Comparison of ENCODE assay signal across 1 cellular context in genomic region chr12:49034287-49034622, GRCh38.
TF ChIP-seq lines count a peak whose summit lies in the region.

No MANE protein-coding gene starts in this region.

TF ChIP-seq in GM12878, 131 proteins besides CTCF, POLR2A, EP300 and RAD21:
- TF ChIP-seq NBN (IDR thresholded peaks at IDR 0.05), result no peak
- TF ChIP-seq USF1 (IDR thresholded peaks at IDR 0.05; ENCODE audit: borderline replicate concordance, extremely low read length, insufficient read depth, low read depth, low read length), result no peak
- no peak for TF ChIP-seq ZNF24 (IDR thresholded peaks at IDR 0.05)
- TF ChIP-seq, protein P1, sequence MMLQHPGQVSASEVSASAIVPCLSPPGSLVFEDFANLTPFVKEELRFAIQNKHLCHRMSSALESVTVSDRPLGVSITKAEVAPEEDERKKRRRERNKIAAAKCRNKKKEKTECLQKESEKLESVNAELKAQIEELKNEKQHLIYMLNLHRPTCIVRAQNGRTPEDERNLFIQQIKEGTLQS (IDR thresholded peaks at IDR 0.05; ENCODE audit: borderline replicate concordance, extremely low read depth, low read depth, low read length), result no peak
- TF ChIP-seq SMAD1 (IDR thresholded peaks at IDR 0.05; ENCODE audit: low read depth, partially characterized antibody), result no peak
